1 cellular context compared by ENCODE assay signal in genomic region chr18:9475643-9476580, GRCh38.
TF ChIP-seq lines count a peak whose summit lies in the region.

No MANE protein-coding gene starts in this region.

TF ChIP-seq in HEK293, 187 proteins besides CTCF, POLR2A, EP300 and RAD21 (continued from another document):
- TF ChIP-seq PATZ1 (tag by site-specific recombination; IDR thresholded peaks at IDR 0.05) = peak; percentile 68; the same call in 1 of the 2 replicates
- TF ChIP-seq ZBTB48 (tag by site-specific recombination; IDR thresholded peaks at IDR 0.05) = peak; percentile 58
- 0 out of 2 replicates have a peak, but pooled peaks have one; percentile 25 for TF ChIP-seq ZFP37 (tag by site-specific recombination; IDR thresholded peaks at IDR 0.05)
- TF ChIP-seq GLIS1 (tag by site-specific recombination; IDR thresholded peaks at IDR 0.05) = peak; percentile 87
- TF ChIP-seq ZNF223 (tag by site-specific recombination; IDR thresholded peaks at IDR 0.05) = 0 out of 2 replicates have a peak, but pooled peaks have one; percentile 29
- no peak for TF ChIP-seq ZNF521 (tag by site-specific recombination; IDR thresholded peaks at IDR 0.05)
- TF ChIP-seq KLF1 (tag by site-specific recombination; IDR thresholded peaks at IDR 0.05) = peak; percentile 37; the same call in 1 of the 2 replicates
- 0 out of 2 replicates have a peak, but pooled peaks have one; percentile 36 for TF ChIP-seq ZNF660 (tag by site-specific recombination; IDR thresholded peaks at IDR 0.05)
- peak; percentile 82 for TF ChIP-seq ZNF423 (tag by site-specific recombination; IDR thresholded peaks at IDR 0.05)
- TF ChIP-seq OVOL3 (tag by site-specific recombination; IDR thresholded peaks at IDR 0.05) = no peak
- TF ChIP-seq ZBTB8A (tag by site-specific recombination; IDR thresholded peaks at IDR 0.05) = 0 out of 2 replicates have a peak, but pooled peaks have one; percentile 29
- no peak for TF ChIP-seq ZBTB49 (tag by site-specific recombination; IDR thresholded peaks at IDR 0.05; ENCODE audit: low read depth)
- peak; percentile 82 for TF ChIP-seq ZBTB26 (tag by site-specific recombination; optimal IDR thresholded peaks at IDR 0.05)
- TF ChIP-seq ZNF335 (tag by site-specific recombination; conservative IDR thresholded peaks at IDR 0.05) = peak; percentile 45
- TF ChIP-seq KLF16 (tag by site-specific recombination; IDR thresholded peaks at IDR 0.05) = peak; percentile 68; the same call in 1 of the 2 replicates
- TF ChIP-seq ZNF600 (tag by site-specific recombination; IDR thresholded peaks at IDR 0.05) = no peak
- TF ChIP-seq ZNF112 (tag by site-specific recombination; IDR thresholded peaks at IDR 0.05) = no peak
- TF ChIP-seq ZBTB6 (tag by site-specific recombination; IDR thresholded peaks at IDR 0.05) = 0 out of 2 replicates have a peak, but pooled peaks have one; percentile 22
- 0 out of 2 replicates have a peak, but pooled peaks have one; percentile 11 for TF ChIP-seq ZNF121 (tag by site-specific recombination; IDR thresholded peaks at IDR 0.05)
- TF ChIP-seq ZNF398 (tag by site-specific recombination; IDR thresholded peaks at IDR 0.05) = peak; percentile 74
TF ChIP-seq in HEK293: peak in this region for 22.
